In the genomic region with DNA sequence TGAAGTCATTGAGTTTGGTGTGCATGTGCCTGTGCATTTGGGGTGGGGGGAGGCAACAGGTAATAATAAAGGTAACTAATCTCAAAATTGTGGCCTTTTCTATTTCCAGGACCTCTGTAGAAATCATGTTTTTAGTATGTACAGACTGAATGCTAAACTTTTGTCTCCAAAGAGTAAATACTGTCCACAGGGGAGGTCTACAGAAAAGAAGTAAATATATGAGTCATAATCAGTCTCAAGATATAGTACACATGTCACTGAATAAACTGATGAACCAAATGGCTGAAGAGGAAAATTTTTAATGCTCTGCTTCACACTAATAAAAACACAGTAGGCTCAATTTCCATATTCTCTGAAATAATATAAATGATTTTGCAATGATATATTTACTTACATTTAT, we compare ENCODE assay signal across 1 cellular context.
TF ChIP-seq lines count a peak whose summit lies in the region.

No MANE protein-coding gene starts in this region.

TF ChIP-seq in IMR-90, 13 proteins besides CTCF, POLR2A, EP300 and RAD21 (continued from another document):
- TF ChIP-seq, protein P1, sequence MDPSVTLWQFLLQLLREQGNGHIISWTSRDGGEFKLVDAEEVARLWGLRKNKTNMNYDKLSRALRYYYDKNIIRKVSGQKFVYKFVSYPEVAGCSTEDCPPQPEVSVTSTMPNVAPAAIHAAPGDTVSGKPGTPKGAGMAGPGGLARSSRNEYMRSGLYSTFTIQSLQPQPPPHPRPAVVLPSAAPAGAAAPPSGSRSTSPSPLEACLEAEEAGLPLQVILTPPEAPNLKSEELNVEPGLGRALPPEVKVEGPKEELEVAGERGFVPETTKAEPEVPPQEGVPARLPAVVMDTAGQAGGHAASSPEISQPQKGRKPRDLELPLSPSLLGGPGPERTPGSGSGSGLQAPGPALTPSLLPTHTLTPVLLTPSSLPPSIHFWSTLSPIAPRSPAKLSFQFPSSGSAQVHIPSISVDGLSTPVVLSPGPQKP (IDR thresholded peaks at IDR 0.05; ENCODE audit: borderline replicate concordance, low read depth, low read length): no peak
- TF ChIP-seq, protein P2, sequence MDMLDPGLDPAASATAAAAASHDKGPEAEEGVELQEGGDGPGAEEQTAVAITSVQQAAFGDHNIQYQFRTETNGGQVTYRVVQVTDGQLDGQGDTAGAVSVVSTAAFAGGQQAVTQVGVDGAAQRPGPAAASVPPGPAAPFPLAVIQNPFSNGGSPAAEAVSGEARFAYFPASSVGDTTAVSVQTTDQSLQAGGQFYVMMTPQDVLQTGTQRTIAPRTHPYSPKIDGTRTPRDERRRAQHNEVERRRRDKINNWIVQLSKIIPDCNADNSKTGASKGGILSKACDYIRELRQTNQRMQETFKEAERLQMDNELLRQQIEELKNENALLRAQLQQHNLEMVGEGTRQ (IDR thresholded peaks at IDR 0.05; ENCODE audit: low read depth, low read length): no peak
- TF ChIP-seq CEBPB (IDR thresholded peaks at IDR 0.05; ENCODE audit: low read depth, low read length): no peak
